In the genomic region with DNA sequence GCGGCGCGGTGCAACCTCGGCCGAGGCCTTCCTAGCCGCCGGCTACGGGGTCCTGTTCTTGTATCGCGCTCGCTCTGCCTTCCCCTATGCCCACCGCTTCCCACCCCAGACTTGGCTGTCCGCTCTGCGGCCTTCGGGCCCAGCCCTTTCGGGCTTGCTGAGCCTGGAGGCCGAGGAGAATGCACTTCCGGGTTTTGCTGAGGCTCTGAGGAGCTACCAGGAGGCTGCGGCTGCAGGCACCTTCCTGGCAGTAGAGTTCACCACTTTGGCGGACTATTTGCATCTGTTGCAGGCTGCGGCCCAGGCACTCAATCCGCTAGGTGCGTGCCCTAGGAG, we compare ENCODE assay signal across 8 cellular contexts. TPM values are rescaled to one million over a fixed set of nuclear protein-coding genes. Genes with fewer than 3 reads are reported as not detected.
DNase-seq lines count a peak whose midpoint lies in the region; ATAC-seq, FAIRE-seq and TF ChIP-seq lines count a peak whose summit lies in the region.

No MANE protein-coding gene starts in this region.

- H3K4me3 Mint-ChIP-seq in activated naive CD8-positive, alpha-beta T cell, result peak overlapping the region; percentile 95

- no peaks in the 10 kb centered on the region for H3K27me3 Mint-ChIP-seq in activated naive CD8-positive, alpha-beta T cell

- TF ChIP-seq CTCF in heart right ventricle (IDR thresholded peaks at IDR 0.05), result no peak
- no peak for TF ChIP-seq CTCF in prostate gland (IDR thresholded peaks at IDR 0.05)

- H3K27ac ChIP-seq in heart right ventricle (peak overlapping the region; percentile 92 to 99 (median 95)), prostate gland (peak overlapping the region; percentile 87 to 92)

- DNase-seq in DMS 273 treated with DMSO at 0.1 percent for 48 hours (lab: John Stamatoyannopoulos, UW) (peak; percentile 31), RCC 7860 (ENCODE audit: low spot score) (peak; percentile 26), heart right ventricle (peak in 1 of 2 donors; percentile 28), prostate gland (ENCODE audit: low spot score) (peak; percentile 42), mesenteric fat pad (ENCODE audit: low spot score) (no peak)

- H3K36me3 Mint-ChIP-seq in activated naive CD8-positive, alpha-beta T cell, result peaks cover 8% of the 10 kb centered on the region

- no peaks in the 10 kb centered on the region for H3K27me3 ChIP-seq in heart right ventricle
- H3K27me3 ChIP-seq in prostate gland (replicated peaks; ENCODE audit: insufficient read depth), result no peaks in the 10 kb centered on the region

- FAIRE-seq in RCC 7860 (lab: Jason Lieb, UNC), result no peak

- ATAC-seq in GM19455 (IDR thresholded peaks at IDR 0.05; ENCODE audit: unreplicated experiment), result peak; percentile 65
- ATAC-seq in HG03571 (IDR thresholded peaks at IDR 0.05; ENCODE audit: unreplicated experiment), result peak; percentile 55
- peak; percentile 53 to 79 (median 69) for ATAC-seq in heart right ventricle

- peaks cover 48% of the 10 kb centered on the region for H3K4me1 Mint-ChIP-seq in activated naive CD8-positive, alpha-beta T cell (ENCODE audit: low read depth)

- intact Hi-C loops in heart right ventricle (cut with DNase I), result loop anchor here in 6 of 10 donors (2.0 to 10.0 kb wide), 3 partner anchors 119 to 122 kb away; partner anchors contain the start of gene FOXJ3 (in 6 of the 6)
- intact Hi-C loops in prostate gland (cut with DNase I), result loop anchor here (5.0 to 10.0 kb wide), 3 partner anchors 119 to 282 kb away; partner anchors contain the start of gene FOXJ3

- peak overlapping the region; percentile 78 to 96 (median 86) for H3K4me3 ChIP-seq in heart right ventricle
- peak overlapping the region; percentile 88 to 97 for H3K4me3 ChIP-seq in prostate gland

- TF ChIP-seq POLR2A in prostate gland (IDR thresholded peaks at IDR 0.05), result no peak

- H3K9me3 ChIP-seq in heart right ventricle (no peaks in the 10 kb centered on the region), prostate gland (no peaks in the 10 kb centered on the region)

- peaks cover 7 to 30% (median 21%) of the 10 kb centered on the region in 9 donors for H3K4me1 ChIP-seq in heart right ventricle
- H3K4me1 ChIP-seq in prostate gland (replicated peaks), result peaks cover 5% of the 10 kb centered on the region

- WGBS in heart right ventricle, 2 donors, result 1 to 2% methylated on average over 23 of the region's 23 CpGs
- WGBS in prostate gland, result under 1% methylated on average over 23 of the region's 23 CpGs

- no peaks in the 10 kb centered on the region for H3K9me3 Mint-ChIP-seq in activated naive CD8-positive, alpha-beta T cell (ENCODE audit: low read depth)

- peak overlapping the region; percentile 97 for H3K27ac Mint-ChIP-seq in activated naive CD8-positive, alpha-beta T cell

- H3K36me3 ChIP-seq in heart right ventricle (peaks cover 0 to 43% (median 17%) of the 10 kb centered on the region in 9 donors), prostate gland (peaks cover 0 to 5% of the 10 kb centered on the region in 2 donors)

RNA-seq across cellular contexts. Expression of gene PPCS, which starts 0.4 kb away (rescaled TPM):
- total RNA-seq in heart right ventricle, result 10 to 100 TPM; 33.2 to 50.0 (median 40.1) TPM
- polyA plus RNA-seq in heart right ventricle, result 10 to 100 TPM; 43.5 to 45.8 TPM
- total RNA-seq in prostate gland, result 100 to 1,000 TPM in 1 of 2 donors, 10 to 100 TPM in 1; 71.2 to 101 TPM
- total RNA-seq in mesenteric fat pad, result 49.4 TPM

RNA-seq across cellular contexts. Expression of gene ZMYND12, which starts 0.9 kb away (rescaled TPM):
- total RNA-seq in heart right ventricle (1 to 10 TPM in 9 of 10 donors, under 1 TPM in 1; 0.52 to 5.9 (median 2.9) TPM), prostate gland (10 to 100 TPM in 1 of 2 donors, 1 to 10 TPM in 1; 2.0 to 12.7 TPM), mesenteric fat pad (1.3 TPM)
- polyA plus RNA-seq in heart right ventricle, result under 1 TPM; 0.38 to 0.51 TPM

RNA-seq across cellular contexts. Expression of gene CCDC30, which starts 6.4 kb away (rescaled TPM):
- 1 to 10 TPM in 8 of 10 donors, under 1 TPM in 2; 0.70 to 3.2 (median 1.4) TPM for total RNA-seq in heart right ventricle
- polyA plus RNA-seq in heart right ventricle, result under 1 TPM; 0.38 to 0.73 TPM
- total RNA-seq in prostate gland, result 1 to 10 TPM; 1.8 to 6.2 TPM
- total RNA-seq in mesenteric fat pad, result 1.6 TPM
